ENCODE assay signal across 11 cellular contexts in genomic region chr6:27474172-27474465, GRCh38. TPM values are rescaled to one million over a fixed set of nuclear protein-coding genes. Genes with fewer than 3 reads are reported as not detected.
DNase-seq lines count a peak whose midpoint lies in the region; ATAC-seq and TF ChIP-seq lines count a peak whose summit lies in the region.
"Had no signal": no experiment of that assay in that cellular context is flagged by ENCODE, and none has a peak within 500 bp of the region (broad histone marks: within the 10 kb centered on the region; RNA-seq: fewer than 3 reads in every experiment).

No MANE protein-coding gene starts in this region.

- H3K4me2 ChIP-seq in OCI-LY7 (ENCODE audit: low read length), result peak overlapping the region; percentile 88

- H3K4me1 Mint-ChIP-seq in effector memory CD8-positive, alpha-beta T cell (ENCODE audit: low read depth in 2 of 2), result peaks cover 25 to 33% of the 10 kb centered on the region in 2 donors
- H3K4me1 Mint-ChIP-seq in stimulated activated effector memory CD8-positive, alpha-beta T cell treated with anti-CD3 and anti-CD28 coated beads, Interleukin-12 subunit alpha, Interleukin-12 subunit beta, amount 100 ng/mL, for 72 hours, result peaks cover 37% of the 10 kb centered on the region

- ATAC-seq in heart left ventricle (no peak), HG02885 (IDR thresholded peaks at IDR 0.05; ENCODE audit: poor library complexity, unreplicated experiment) (no peak)
- no peak for ATAC-seq in effector memory CD8-positive, alpha-beta T cell (replicated peaks)
- ATAC-seq in stimulated activated effector memory CD8-positive, alpha-beta T cell treated with anti-CD3 and anti-CD28 coated beads, Interleukin-12 subunit alpha, Interleukin-12 subunit beta, amount 100 ng/mL, for 72 hours, result no peak

- intact Hi-C loops in heart left ventricle (cut with DNase I) (loop anchor here in 6 of 10 donors (5.0 to 10.0 kb wide), 9 partner anchors 87 to 1449 kb away; partner anchors contain the start of gene ZNF391 (in 1 of the 6)), cardiac septum (cut with DNase I) (loop anchor here (10.0 kb wide), 2 partner anchors 89 to 329 kb away; partner anchors contain the start of gene ZNF391), OCI-LY7 (cut with micrococcal nuclease; ENCODE audit: unreplicated experiment) (loop anchor here (5.0 to 10.0 kb wide), 6 partner anchors 428 to 1459 kb away; partner anchors contain the start of gene ZNF165), head of caudate nucleus (cut with DNase I) (no loop called here)

- H3K9me2 ChIP-seq in OCI-LY7 (ENCODE audit: insufficient read depth, low read length), result no peaks in the 10 kb centered on the region

- H3K27me3 Mint-ChIP-seq in effector memory CD8-positive, alpha-beta T cell, result no peaks in the 10 kb centered on the region

- POLR2A ChIA-PET in OCI-LY7 (lab: Charles Lee), result interaction anchor here (1.2 kb wide), 1 partner anchor 317 kb away, joined by 6 read pairs; no protein-coding TSS in a partner anchor

- no peak overlapping the region for H3K27ac Mint-ChIP-seq in effector memory CD8-positive, alpha-beta T cell
- no peak overlapping the region for H3K27ac Mint-ChIP-seq in stimulated activated effector memory CD8-positive, alpha-beta T cell treated with anti-CD3 and anti-CD28 coated beads, Interleukin-12 subunit alpha, Interleukin-12 subunit beta, amount 100 ng/mL, for 72 hours

- no peaks in the 10 kb centered on the region for H3K9me3 Mint-ChIP-seq in effector memory CD8-positive, alpha-beta T cell
- H3K9me3 Mint-ChIP-seq in stimulated activated effector memory CD8-positive, alpha-beta T cell treated with anti-CD3 and anti-CD28 coated beads, Interleukin-12 subunit alpha, Interleukin-12 subunit beta, amount 100 ng/mL, for 72 hours, result no peaks in the 10 kb centered on the region

- peaks cover 21% of the 10 kb centered on the region for H3K36me3 Mint-ChIP-seq in effector memory CD8-positive, alpha-beta T cell (ENCODE audit: insufficient read depth)
- peaks cover 32% of the 10 kb centered on the region for H3K36me3 Mint-ChIP-seq in stimulated activated effector memory CD8-positive, alpha-beta T cell treated with anti-CD3 and anti-CD28 coated beads, Interleukin-12 subunit alpha, Interleukin-12 subunit beta, amount 100 ng/mL, for 72 hours

- CTCF ChIA-PET in OCI-LY7 (lab: Charles Lee; ENCODE audit: unreplicated experiment), result no interaction called here

- DNase-seq in heart left ventricle (no peak), cardiac septum (ENCODE audit: low spot score) (no peak), OCI-LY7 (ENCODE audit: low spot score) (no peak), hypothalamus (lab: John Stamatoyannopoulos, UW) (no peak), head of caudate nucleus (no peak)
- DNase-seq in effector memory CD8-positive, alpha-beta T cell, result no peak
- no peak for DNase-seq in stimulated activated effector memory CD8-positive, alpha-beta T cell treated with anti-CD3 and anti-CD28 coated beads, Interleukin-12 subunit alpha, Interleukin-12 subunit beta, amount 100 ng/mL, for 72 hours (ENCODE audit: low spot score in 2 of 2)
- DNase-seq: amniotic stem cell, C1 segment of cervical spinal cord, NCI-H2029 treated with DMSO at 0.1 percent for 48 hours had no signal

- peaks cover 0 to 16% (median 8%) of the 10 kb centered on the region in 9 donors for H3K36me3 ChIP-seq in heart left ventricle
- H3K36me3 ChIP-seq in OCI-LY7 (ENCODE audit: insufficient read depth, low read length), result peaks cover 16% of the 10 kb centered on the region

- TF ChIP-seq POLR2A in heart left ventricle (IDR thresholded peaks at IDR 0.05), result no peak

- H4K20me1 ChIP-seq in OCI-LY7 (ENCODE audit: insufficient read depth, low read length), result no peaks in the 10 kb centered on the region

- H3K27me3 ChIP-seq in heart left ventricle, result no peaks in the 10 kb centered on the region

- H3K4me3 ChIP-seq in heart left ventricle (peak overlapping the region in 7 of 12 donors; percentile 82 to 99 (median 89)), OCI-LY7 (ENCODE audit: low read depth, low read length, poor library complexity, severe bottlenecking) (peak overlapping the region; percentile 88)

- peaks cover 0 to 40% (median 25%) of the 10 kb centered on the region in 12 donors for H3K4me1 ChIP-seq in heart left ventricle
- H3K4me1 ChIP-seq in OCI-LY7 (ENCODE audit: insufficient read depth, low read length, poor library complexity, severe bottlenecking), result peaks cover 32% of the 10 kb centered on the region

- no TSS peak for BruUV-seq in OCI-LY7 (replicated peaks; lab: Mats Ljungman, UMichigan)

- H3K79me2 ChIP-seq in OCI-LY7 (ENCODE audit: insufficient read depth, low read depth, low read length), result peaks cover 32% of the 10 kb centered on the region

- 84 to 94% (median 90%) methylated on average over 4 of the region's 4 CpGs for WGBS in heart left ventricle, 4 donors

- H3K4me3 Mint-ChIP-seq in effector memory CD8-positive, alpha-beta T cell, result peak overlapping the region; percentile 84 to 89
- peak overlapping the region; percentile 94 for H3K4me3 Mint-ChIP-seq in stimulated activated effector memory CD8-positive, alpha-beta T cell treated with anti-CD3 and anti-CD28 coated beads, Interleukin-12 subunit alpha, Interleukin-12 subunit beta, amount 100 ng/mL, for 72 hours

- TF ChIP-seq CTCF in heart left ventricle (IDR thresholded peaks at IDR 0.05), result no peak
- no peak for TF ChIP-seq CTCF in OCI-LY7 (conservative IDR thresholded peaks at IDR 0.05; ENCODE audit: low read length)

- H3K27ac ChIP-seq in heart left ventricle (no peak overlapping the region), OCI-LY7 (ENCODE audit: low read depth, low read length, poor library complexity, severe bottlenecking) (no peak overlapping the region)

- no peak overlapping the region for H2AFZ ChIP-seq in OCI-LY7 (ENCODE audit: low read length)

- H3K9me3 ChIP-seq in heart left ventricle (no peaks in the 10 kb centered on the region), OCI-LY7 (ENCODE audit: low read length) (peaks cover 5% of the 10 kb centered on the region; the same call in 1 of the 2 replicates)

RNA-seq across cellular contexts. Expression of gene ZNF184, which starts 1.2 kb away (rescaled TPM):
- total RNA-seq in heart left ventricle (1 to 10 TPM; 3.2 to 6.5 (median 4.0) TPM), cardiac septum (4.2 TPM), OCI-LY7 (2022) (17.7 and 23.6 TPM in 2 replicates)
- polyA plus RNA-seq in heart left ventricle, result 1 to 10 TPM in 1 of 2 donors, under 1 TPM in 1; 0.99 to 2.2 TPM
- total RNA-seq in OCI-LY7 (2014; rRNA removed; shearing (Covaris generic)), result 18.6 and 20.6 TPM in 2 replicates
